8 cellular contexts compared by ENCODE assay signal in genomic region chr17:27473748-27474609, GRCh38. TPM values are rescaled to one million over a fixed set of nuclear protein-coding genes. Genes with fewer than 3 reads are reported as not detected.
DNase-seq lines count a peak whose midpoint lies in the region; ATAC-seq and TF ChIP-seq lines count a peak whose summit lies in the region.

No MANE protein-coding gene starts in this region.

- H3K4me3 Mint-ChIP-seq in central memory CD8-positive, alpha-beta T cell, result peak overlapping the region; percentile 43

- in situ Hi-C loops in gastrocnemius medialis (cut with MboI; ENCODE audit: low sequenced_read_pairs in 4 of 4) (loop anchor here in 2 of 4 donors (25.0 kb wide), 1 partner anchor 112 kb away; no protein-coding TSS in a partner anchor), ACHN (cut with HindIII; ENCODE audit: low pct_ligation_motif_present, low pct_unique_long_range_greater_than_20kb, low sequenced_read_pairs) (no loop called here)

- no peak overlapping the region for H3K4me3 ChIP-seq in gastrocnemius medialis

- peak overlapping the region in 3 of 4 donors; percentile 10 to 43 (median 16) for H3K27ac ChIP-seq in gastrocnemius medialis

- H3K27me3 Mint-ChIP-seq in central memory CD8-positive, alpha-beta T cell, result no peaks in the 10 kb centered on the region

- no peaks in the 10 kb centered on the region for H3K9me3 Mint-ChIP-seq in central memory CD8-positive, alpha-beta T cell

- peaks cover 78% of the 10 kb centered on the region for H3K4me1 Mint-ChIP-seq in central memory CD8-positive, alpha-beta T cell

- DNase-seq in T-helper 9 cell (peak; percentile 55), gastrocnemius medialis (no peak), ACHN (no peak), NCI-H2171 treated with DMSO at 0.1 percent for 48 hours (lab: John Stamatoyannopoulos, UW) (no peak)
- peak in 1 of 2 donors; percentile 43 for DNase-seq in central memory CD8-positive, alpha-beta T cell (ENCODE audit: low spot score in 2 of 2)
- DNase-seq in effector CD8-positive, alpha-beta T cell (lab: John Stamatoyannopoulos, UW), result no peak

- no peaks in the 10 kb centered on the region for H3K36me3 ChIP-seq in gastrocnemius medialis

- no peaks in the 10 kb centered on the region for H3K9me3 ChIP-seq in gastrocnemius medialis

- H3K4me1 ChIP-seq in gastrocnemius medialis, result peaks cover 0 to 6% of the 10 kb centered on the region in 2 donors

- intact Hi-C loops in gastrocnemius medialis (cut with DNase I; ENCODE audit: low total_unique reads), result no loop called here

- peak overlapping the region; percentile 94 for H3K27ac Mint-ChIP-seq in central memory CD8-positive, alpha-beta T cell (ENCODE audit: low read depth)

- H3K27me3 ChIP-seq in gastrocnemius medialis, result no peaks in the 10 kb centered on the region

- peaks cover 5% of the 10 kb centered on the region for H3K36me3 Mint-ChIP-seq in central memory CD8-positive, alpha-beta T cell (ENCODE audit: insufficient read depth)

- TF ChIP-seq CTCF in gastrocnemius medialis (IDR thresholded peaks at IDR 0.05 in 4 of 5, conservative IDR thresholded peaks at IDR 0.05 in 1 of 5), result no peak

- ATAC-seq in GM18870 (IDR thresholded peaks at IDR 0.05; ENCODE audit: unreplicated experiment) (peak; percentile 47), HG03108 (IDR thresholded peaks at IDR 0.05; ENCODE audit: unreplicated experiment) (peak; percentile 26), gastrocnemius medialis (no peak)
- peak; percentile 46 for ATAC-seq in central memory CD8-positive, alpha-beta T cell (replicated peaks; ENCODE audit: extremely low read depth, poor library complexity, severe bottlenecking)

- no peak for TF ChIP-seq POLR2A in gastrocnemius medialis (IDR thresholded peaks at IDR 0.05)

RNA-seq across cellular contexts. Expression of gene KSR1, which starts 17.7 kb away (rescaled TPM):
- 10 to 100 TPM; 10.4 to 17.7 (median 13.2) TPM for total RNA-seq in gastrocnemius medialis

Comparison
In these comparisons a context has a peak if more than half of its experiments do, and no peak if none do; other contexts are left out.
1. ATAC-seq: peak in GM18870 (single experiment), HG03108 (single experiment) and central memory CD8-positive, alpha-beta T cell (single experiment); none in gastrocnemius medialis (0 of 2).